26 cellular contexts compared by ENCODE assay signal in the genomic region with DNA sequence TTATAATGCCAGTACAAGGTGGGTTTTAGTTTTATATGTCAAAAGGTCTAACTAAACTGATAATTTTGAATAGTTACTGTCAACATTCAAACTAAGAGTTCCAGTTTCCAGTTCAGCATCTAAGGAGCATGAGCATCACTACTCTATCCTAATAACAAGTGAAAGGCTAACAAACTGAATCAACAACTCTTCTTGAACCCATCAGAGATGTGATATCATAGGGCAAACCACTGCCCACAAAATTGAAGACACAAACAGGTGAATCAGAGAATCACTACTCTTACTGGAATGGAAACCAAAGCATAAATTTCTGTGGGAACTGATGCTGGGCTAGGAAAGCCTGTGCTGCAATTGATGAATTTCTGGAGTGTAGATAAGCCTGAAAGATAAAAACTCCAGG.
"Had no signal": no experiment of that assay in that cellular context is flagged by ENCODE, and none has a peak within 500 bp of the region (broad histone marks: within the 10 kb centered on the region; RNA-seq: fewer than 3 reads in every experiment).

No MANE protein-coding gene starts in this region.

- H3K27me3 ChIP-seq: neural progenitor cell, neutrophil, right atrium auricular region, right lobe of liver, tibial nerve, uterus had no signal

- H3K36me3 Mint-ChIP-seq: mesothelial cell of epicardium; naive B cell; natural killer cell; neural progenitor cell; stimulated activated naive B cell treated with anti-CD40 and anti-IgM and Interleukin-4, amounts not matched to agents 10 μg/mL and 1 μg/mL and 100 μg/mL, for 72 hours; type B pancreatic cell had no signal

- H3K27ac ChIP-seq: left ventricle myocardium inferior, neural progenitor cell, neutrophil, parathyroid adenoma, psoas muscle, right atrium auricular region, right lobe of liver, tibial nerve, uterus had no signal

- H3K36me3 ChIP-seq: left ventricle myocardium inferior, neural progenitor cell, neutrophil, right atrium auricular region, right lobe of liver, tibial nerve, uterus had no signal

- H3K4me1 ChIP-seq: neural progenitor cell, psoas muscle, right atrium auricular region, right lobe of liver, tibial nerve, uterus had no signal

- H3K27ac Mint-ChIP-seq: mesothelial cell of epicardium; naive B cell; natural killer cell; nephron progenitor cell; neural progenitor cell; stimulated activated naive B cell treated with anti-CD40 and anti-IgM and Interleukin-4, amounts not matched to agents 10 μg/mL and 1 μg/mL and 100 μg/mL, for 72 hours; stimulated activated naive CD8-positive, alpha-beta T cell treated with anti-CD3 and anti-CD28 coated beads, Interleukin-15, Interleukin-2, amounts not matched to agents 100 ng/mL and 50 ng/mL, for 24 hours; type B pancreatic cell had no signal

- H3K9me3 Mint-ChIP-seq: mesothelial cell of epicardium; natural killer cell; nephron progenitor cell; neural progenitor cell; stimulated activated naive CD8-positive, alpha-beta T cell treated with anti-CD3 and anti-CD28 coated beads, Interleukin-15, Interleukin-2, amounts not matched to agents 100 ng/mL and 50 ng/mL, for 24 hours; type B pancreatic cell had no signal

- H3K9me3 ChIP-seq: left ventricle myocardium inferior, neutrophil, psoas muscle, right atrium auricular region, right lobe of liver, tibial nerve, uterus had no signal

- H3K4me1 Mint-ChIP-seq: natural killer cell, nephron progenitor cell had no signal

- H3K4me3 ChIP-seq: left ventricle myocardium inferior, lung, neural progenitor cell, psoas muscle, right atrium auricular region, right lobe of liver, smooth muscle cell, tibial nerve, uterus had no signal

- ATAC-seq: natural killer cell; psoas muscle; right lobe of liver; stimulated activated naive B cell treated with anti-CD40 and anti-IgM and Interleukin-4, amounts not matched to agents 10 μg/mL and 1 μg/mL and 100 μg/mL, for 72 hours had no signal

- H3K27me3 Mint-ChIP-seq: naive B cell; stimulated activated naive B cell treated with anti-CD40 and anti-IgM and Interleukin-4, amounts not matched to agents 10 μg/mL and 1 μg/mL and 100 μg/mL, for 72 hours; stimulated activated naive CD8-positive, alpha-beta T cell treated with anti-CD3 and anti-CD28 coated beads, Interleukin-15, Interleukin-2, amounts not matched to agents 100 ng/mL and 50 ng/mL, for 24 hours; type B pancreatic cell had no signal

- H3K4me3 Mint-ChIP-seq: mesothelial cell of epicardium; naive B cell; natural killer cell; nephron progenitor cell; neural progenitor cell; stimulated activated naive B cell treated with anti-CD40 and anti-IgM and Interleukin-4, amounts not matched to agents 10 μg/mL and 1 μg/mL and 100 μg/mL, for 72 hours; stimulated activated naive CD8-positive, alpha-beta T cell treated with anti-CD3 and anti-CD28 coated beads, Interleukin-15, Interleukin-2, amounts not matched to agents 100 ng/mL and 50 ng/mL, for 24 hours; type B pancreatic cell had no signal

- DNase-seq: islet precursor cell; left ventricle myocardium inferior; mesendoderm; naive B cell; natural killer cell; nephron progenitor cell; occipital lobe; psoas muscle; right lobe of liver; stimulated activated CD4-positive, alpha-beta T cell treated with anti-CD3 and anti-CD28 coated beads, Interleukin-1b, Interleukin-23, amount 100 ng/mL, for 48 hours; stimulated activated CD4-positive, alpha-beta T cell treated with anti-CD3 and anti-CD28 coated beads, Interleukin-2, amount 100 ng/mL, for 48 hours; stimulated activated CD4-positive, alpha-beta T cell treated with anti-CD3 and anti-CD28 coated beads, Interleukin-4, amount 100 ng/mL, for 4 hours; stimulated activated CD8-positive, alpha-beta memory T cell treated with anti-CD3 and anti-CD28 coated beads, Interleukin-4, amount 100 ng/mL, for 48 hours; stimulated activated naive B cell treated with anti-CD40 and anti-IgM and Interleukin-4, amounts not matched to agents 10 μg/mL and 1 μg/mL and 100 μg/mL, for 72 hours; substantia nigra; uterus had no signal
